Comparison of ENCODE assay signal across 27 cellular contexts in genomic region chrX:112696506-112696905, GRCh38.
"Had no signal": no experiment of that assay in that cellular context is flagged by ENCODE, and none has a peak within 500 bp of the region (broad histone marks: within the 10 kb centered on the region; RNA-seq: fewer than 3 reads in every experiment).

No MANE protein-coding gene starts in this region.

- H3K36me3 Mint-ChIP-seq: naive B cell; natural killer cell; neural progenitor cell; stimulated activated naive B cell treated with anti-CD40 and anti-IgM and Interleukin-4, amounts not matched to agents 10 μg/mL and 1 μg/mL and 100 μg/mL, for 72 hours had no signal

- H3K4me2 ChIP-seq: neural progenitor cell, smooth muscle cell had no signal

- H3K9me3 Mint-ChIP-seq: natural killer cell had no signal

- H3K27ac ChIP-seq: left ventricle myocardium inferior, neural progenitor cell, neutrophil, right atrium auricular region, right lobe of liver, stomach, testis, thyroid gland, transverse colon, upper lobe of left lung, vagina had no signal

- H3K4me3 Mint-ChIP-seq: mesothelial cell of epicardium; naive B cell; natural killer cell; nephron progenitor cell; neural progenitor cell; stimulated activated naive B cell treated with anti-CD40 and anti-IgM and Interleukin-4, amounts not matched to agents 10 μg/mL and 1 μg/mL and 100 μg/mL, for 72 hours had no signal

- H3K9me3 ChIP-seq: neutrophil, right lobe of liver, testis, thyroid gland, transverse colon, vagina had no signal

- H3K4me1 ChIP-seq: left ventricle myocardium inferior, right atrium auricular region, right lobe of liver, stomach, testis, thyroid gland, transverse colon, upper lobe of left lung, vagina had no signal

- DNase-seq: islet precursor cell; left ventricle myocardium inferior; mesendoderm; naive B cell; natural killer cell; nephron progenitor cell; occipital lobe; right lobe of liver; stimulated activated CD4-positive, alpha-beta T cell treated with anti-CD3 and anti-CD28 coated beads, Interleukin-1b, Interleukin-23, amount 100 ng/mL, for 48 hours; stimulated activated CD4-positive, alpha-beta T cell treated with anti-CD3 and anti-CD28 coated beads, Interleukin-2, amount 100 ng/mL, for 48 hours; stimulated activated CD4-positive, alpha-beta T cell treated with anti-CD3 and anti-CD28 coated beads, Interleukin-4, amount 100 ng/mL, for 4 hours; stimulated activated CD8-positive, alpha-beta memory T cell treated with anti-CD3 and anti-CD28 coated beads, Interleukin-4, amount 100 ng/mL, for 48 hours; stimulated activated naive B cell treated with anti-CD40 and anti-IgM and Interleukin-4, amounts not matched to agents 10 μg/mL and 1 μg/mL and 100 μg/mL, for 72 hours; stimulated activated naive CD8-positive, alpha-beta T cell treated with anti-CD3 and anti-CD28 coated beads, Interleukin-15, Interleukin-2, amounts not matched to agents 100 U/mL and 50 U/mL, for 24 hours; stomach; testis; thyroid gland; transverse colon; upper lobe of left lung had no signal

- H3K4me3 ChIP-seq: left ventricle myocardium inferior, lung, neural progenitor cell, right atrium auricular region, right lobe of liver, smooth muscle cell, stomach, testis, thyroid gland, transverse colon, upper lobe of left lung, vagina had no signal

- ATAC-seq: natural killer cell; right lobe of liver; stimulated activated naive B cell treated with anti-CD40 and anti-IgM and Interleukin-4, amounts not matched to agents 10 μg/mL and 1 μg/mL and 100 μg/mL, for 72 hours; stimulated activated naive CD8-positive, alpha-beta T cell treated with anti-CD3 and anti-CD28 coated beads, Interleukin-15, Interleukin-2, amounts not matched to agents 100 U/mL and 50 U/mL, for 24 hours had no signal

- H3K27ac Mint-ChIP-seq: mesothelial cell of epicardium; naive B cell; natural killer cell; nephron progenitor cell; neural progenitor cell; progenitor cell of endocrine pancreas; stimulated activated naive B cell treated with anti-CD40 and anti-IgM and Interleukin-4, amounts not matched to agents 10 μg/mL and 1 μg/mL and 100 μg/mL, for 72 hours had no signal

- H3K4me1 Mint-ChIP-seq: mesothelial cell of epicardium; naive B cell; natural killer cell; nephron progenitor cell; neural progenitor cell; stimulated activated naive B cell treated with anti-CD40 and anti-IgM and Interleukin-4, amounts not matched to agents 10 μg/mL and 1 μg/mL and 100 μg/mL, for 72 hours had no signal
